Comparison of ENCODE assay signal across 12 cellular contexts in the genomic region with DNA sequence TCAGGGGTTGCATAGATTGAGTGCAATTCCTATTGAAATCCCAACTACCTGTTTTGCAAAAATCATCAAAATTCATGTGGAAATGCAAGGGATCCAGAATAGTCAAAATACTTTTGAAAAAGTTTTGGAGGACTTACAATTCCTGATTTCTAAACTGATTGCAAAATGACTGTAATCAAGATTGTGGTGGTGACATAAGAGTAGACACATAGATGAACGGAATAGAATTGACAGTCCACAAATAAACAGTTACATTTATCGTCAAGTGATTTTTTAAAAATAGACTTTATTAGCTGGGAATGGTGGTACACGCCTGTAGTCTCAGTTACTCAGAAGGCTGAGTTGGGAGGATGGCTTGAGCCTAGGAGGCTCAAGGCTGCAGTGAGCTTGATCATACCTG. TPM values are rescaled to one million over a fixed set of nuclear protein-coding genes. Genes with fewer than 3 reads are reported as not detected.
"Had no signal": no experiment of that assay in that cellular context is flagged by ENCODE, and none has a peak within 500 bp of the region (broad histone marks: within the 10 kb centered on the region; RNA-seq: fewer than 3 reads in every experiment).

No MANE protein-coding gene starts in this region.

- DNase-seq: GM23248, GOT3, H7, H9, HCEC 1CT, HFFc6 had no signal

- H3K4me1 ChIP-seq: HAP-1 had no signal

- H3K27ac ChIP-seq: GM23248 had no signal

- H3K4me2 ChIP-seq: GM23338 had no signal

- H3K36me3 ChIP-seq: HAP-1 had no signal

- H3K9me3 ChIP-seq: HAP-1 had no signal

- H3K4me3 ChIP-seq: GM23248, GM23338, HAP-1 had no signal

- H2AFZ ChIP-seq: GM23248, GM23338 had no signal

- ATAC-seq: GM23338, HCT116 had no signal

- FAIRE-seq: H1, H54 had no signal

- H3K9ac ChIP-seq: GM23248 had no signal

RNA-seq across cellular contexts. Expression of gene SLC7A4, which starts 2.6 kb away (rescaled TPM):
- total RNA-seq: GM23248, H1, H4, H7 had no signal
- polyA plus RNA-seq: GM23248 had no signal

RNA-seq across cellular contexts. Expression of gene LRRC74B, which starts 10.8 kb away (rescaled TPM):
- total RNA-seq: GM23248, GM23338, H1, H4, H7, H9, HFFc6 had no signal
- polyA plus RNA-seq: GM23248, GM23338, H1 had no signal

RNA-seq across cellular contexts. Expression of gene P2RX6, which starts 20.0 kb away (rescaled TPM):
- total RNA-seq: GM23338, H1, H9 had no signal
- polyA plus RNA-seq: GM23338 had no signal
